Comparison of ENCODE assay signal across 17 cellular contexts in genomic region chr12:53585726-53586125, GRCh38. TPM values are rescaled to one million over a fixed set of nuclear protein-coding genes. Genes with fewer than 3 reads are reported as not detected.
DNase-seq lines count a peak whose midpoint lies in the region; ATAC-seq and FAIRE-seq lines count a peak whose summit lies in the region.
"Had no signal": no experiment of that assay in that cellular context is flagged by ENCODE, and none has a peak within 500 bp of the region (broad histone marks: within the 10 kb centered on the region; RNA-seq: fewer than 3 reads in every experiment).

No MANE protein-coding gene starts in this region.

- intact Hi-C loops in head of caudate nucleus (cut with DNase I), result no loop called here

- no peaks in the 10 kb centered on the region for H3K27me3 ChIP-seq in small intestine (ENCODE audit: control insufficient read depth in 2 of 2, insufficient read depth in 2 of 2, low read length in 2 of 2)
- H3K27me3 ChIP-seq: esophagus muscularis mucosa had no signal

- H3K4me1 ChIP-seq in small intestine (ENCODE audit: control insufficient read depth in 2 of 2, insufficient read depth in 1 of 2, low read depth in 1 of 2, low read length in 1 of 2), result peaks cover 2 to 3% of the 10 kb centered on the region in 2 donors

- FAIRE-seq in small intestine (lab: Jason Lieb, UNC), result no peak

- no peaks in the 10 kb centered on the region for H3K36me3 ChIP-seq in small intestine (ENCODE audit: control insufficient read depth in 2 of 2, insufficient read depth in 2 of 2, low read length in 2 of 2)
- H3K36me3 ChIP-seq: esophagus muscularis mucosa had no signal

- DNase-seq in NCI-H524 (lab: John Stamatoyannopoulos, UW) (peak; percentile 40 to 73), NCI-H524 treated with DMSO at 0.1 percent for 48 hours (lab: John Stamatoyannopoulos, UW) (no peak), NCI-H2227 (lab: John Stamatoyannopoulos, UW; ENCODE audit: unreplicated experiment) (peak; percentile 40), small intestine (no peak), ecto neural progenitor cell (ENCODE audit: low spot score) (no peak), head of caudate nucleus (no peak)
- DNase-seq in stimulated activated CD4-positive, alpha-beta T cell treated with anti-CD3 and anti-CD28 coated beads, Interleukin-2, amount 100 ng/mL, for 24 hours, result no peak
- DNase-seq: 8988T; activated T-cell treated with anti-CD3 and anti-CD28 coated beads for 4 hours; DMS79 treated with DMSO at 0.1 percent for 48 hours; naive thymus-derived CD8-positive, alpha-beta T cell; NCI-H1092; PC-3; T1000 had no signal

- no peak overlapping the region for H3K4me3 ChIP-seq in small intestine (ENCODE audit: low read depth in 1 of 2, low read length in 2 of 2)
- H3K4me3 ChIP-seq: esophagus muscularis mucosa had no signal

- H3K9me3 ChIP-seq in small intestine (ENCODE audit: control insufficient read depth, low read depth), result no peaks in the 10 kb centered on the region
- H3K9me3 ChIP-seq: esophagus muscularis mucosa had no signal

- peak overlapping the region; percentile 1 to 8 for H3K27ac ChIP-seq in small intestine (ENCODE audit: low read depth in 1 of 2, low read length in 1 of 2)
- H3K27ac ChIP-seq: HL-60 had no signal

- ATAC-seq in HG02870 (IDR thresholded peaks at IDR 0.05; ENCODE audit: unreplicated experiment), result peak; percentile 68
- ATAC-seq: naive thymus-derived CD8-positive, alpha-beta T cell; PC-3 had no signal

- WGBS in small intestine, 3 donors, result 66 to 83% (median 67%) methylated on average over 2 of the region's 2 CpGs

RNA-seq across cellular contexts. Expression of gene ATF7, which starts 40.5 kb away (rescaled TPM):
- 10 to 100 TPM in 2 of 3 donors, 1 to 10 TPM in 1; 8.6 to 15.8 (median 13.2) TPM for polyA plus RNA-seq in small intestine

Comparison
In these comparisons a context has a peak if more than half of its experiments do, and no peak if none do; other contexts are left out.
1. DNase-seq: peak in NCI-H524 (2 of 2) and NCI-H2227 (single experiment); none in NCI-H524 treated with DMSO at 0.1 percent for 48 hours (single experiment), small intestine (single experiment), ecto neural progenitor cell (single experiment), stimulated activated CD4-positive, alpha-beta T cell treated with anti-CD3 and anti-CD28 coated beads, Interleukin-2, amount 100 ng/mL, for 24 hours (0 of 2) and head of caudate nucleus (0 of 42).